7 cellular contexts compared by ENCODE assay signal in genomic region chr11:101583180-101584128, GRCh38. TPM values are rescaled to one million over a fixed set of nuclear protein-coding genes. Genes with fewer than 3 reads are reported as not detected.
DNase-seq lines count a peak whose midpoint lies in the region; TF ChIP-seq lines count a peak whose summit lies in the region.

Gene TRPC6, minus strand, starts transcription at chr11:101584007. Its CDS starts 504 bp downstream, at chr11:101583503.

- no peak within 1 kb of the TSS for H3K18ac ChIP-seq in mesendoderm (ENCODE audit: low read length)

- H3K79me2 ChIP-seq in mesendoderm (ENCODE audit: control insufficient read depth, insufficient read depth, low read length): no peaks in the 10 kb centered on the region

- H3K79me1 ChIP-seq in mesendoderm (ENCODE audit: low read length): no peaks in the 10 kb centered on the region

- DNase-seq in NCI-H460 (ENCODE audit: extremely low read depth, low read depth): peak; percentile 30
- DNase-seq in epithelial cell of esophagus (ENCODE audit: low read depth): peak; percentile 41
- peak; percentile 76 for DNase-seq in mesendoderm
- peak; percentile 11 for DNase-seq in transverse colon
- no peak for DNase-seq in NCI-H2029 (lab: John Stamatoyannopoulos, UW)
- DNase-seq in COLO829 (ENCODE audit: low spot score): no peak
- DNase-seq in activated naive CD4-positive, alpha-beta T cell (lab: John Stamatoyannopoulos, UW): no peak

- H3K56ac ChIP-seq in mesendoderm (ENCODE audit: low read length): peak within 1 kb of the TSS; percentile 83

- H3K27me3 ChIP-seq in mesendoderm (ENCODE audit: insufficient read depth, low read length, poor library complexity) (peaks cover 11% of the 10 kb centered on the region), transverse colon (peaks cover 38% of the 10 kb centered on the region)

- no peak within 1 kb of the TSS for H2BK15ac ChIP-seq in mesendoderm (replicated peaks; ENCODE audit: low read depth)

- H3K4me1 ChIP-seq in mesendoderm (ENCODE audit: control insufficient read depth, low read depth, low read length) (no peaks in the 10 kb centered on the region), transverse colon (no peaks in the 10 kb centered on the region)

- H3K9me3 ChIP-seq in transverse colon: no peaks in the 10 kb centered on the region

- no peak within 1 kb of the TSS for H3K4ac ChIP-seq in mesendoderm (ENCODE audit: low read depth, low read length)

- H4K8ac ChIP-seq in mesendoderm (ENCODE audit: low read depth, low read length): no peak within 1 kb of the TSS

- no peak within 1 kb of the TSS for H2AK5ac ChIP-seq in mesendoderm (ENCODE audit: low read length)

- TF ChIP-seq POLR2A in transverse colon (IDR thresholded peaks at IDR 0.05): peak; percentile 15

- H3K9ac ChIP-seq in mesendoderm (ENCODE audit: low read length): peak within 1 kb of the TSS; percentile 63

- no peak for TF ChIP-seq CTCF in epithelial cell of esophagus (IDR thresholded peaks at IDR 0.05; ENCODE audit: insufficient read depth, low read depth, low read length, missing control alignments)
- no peak for TF ChIP-seq CTCF in transverse colon (IDR thresholded peaks at IDR 0.05)

- no peak within 1 kb of the TSS for H3K27ac ChIP-seq in mesendoderm (ENCODE audit: low read depth, low read length)
- H3K27ac ChIP-seq in transverse colon: peak within 1 kb of the TSS; percentile 74 to 85 (median 76)

- no peak within 1 kb of the TSS for H2BK5ac ChIP-seq in mesendoderm (ENCODE audit: low read length)

- H3K36me3 ChIP-seq in mesendoderm (ENCODE audit: control insufficient read depth, insufficient read depth, low read length) (no peaks in the 10 kb centered on the region), transverse colon (no peaks in the 10 kb centered on the region)

- intact Hi-C loops in transverse colon (cut with DNase I; ENCODE audit: low total_unique reads): no loop called here

- peak within 1 kb of the TSS; percentile 94 for H3K23ac ChIP-seq in mesendoderm (ENCODE audit: low read length)

- WGBS in mesendoderm (ENCODE audit: extremely low coverage, insufficient coverage, low lambda C conversion rate): no CpG with 5 or more reads among the region's 83 CpGs
- 10 to 28% methylated on average over 3 to 63 of the region's 83 CpGs for WGBS in transverse colon (ENCODE audit: low coverage in 1 of 2), 2 donors

- in situ Hi-C loops in transverse colon (cut with MboI; ENCODE audit: low pct_ligation_motif_present in 1 of 4, low pct_unique_long_range_greater_than_20kb in 1 of 4, low sequenced_read_pairs in 3 of 4): no loop called here

- H3K4me2 ChIP-seq in mesendoderm (ENCODE audit: low read length): peak within 1 kb of the TSS; percentile 97

- no peak for TF ChIP-seq EP300 in transverse colon (IDR thresholded peaks at IDR 0.05; ENCODE audit: low read depth)

- H3K4me3 ChIP-seq in epithelial cell of esophagus (ENCODE audit: low read length) (peak within 1 kb of the TSS; percentile 53), mesendoderm (ENCODE audit: low read length) (peak within 1 kb of the TSS; percentile 48), transverse colon (peak within 1 kb of the TSS; percentile 34 to 55 (median 42))

- no peak within 1 kb of the TSS for H4K5ac ChIP-seq in mesendoderm (ENCODE audit: low read length)

- H2BK120ac ChIP-seq in mesendoderm (ENCODE audit: low read depth, low read length): no peak within 1 kb of the TSS

RNA-seq across cellular contexts. Expression of gene TRPC6, which starts in this region (rescaled TPM):
- 9.6 and 10.0 TPM in 2 replicates for total RNA-seq in NCI-H460 (2014; rRNA removed; shearing (Covaris generic))
- 7.9 and 14.2 TPM in 2 replicates for polyA plus RNA-seq in NCI-H460 (2014; cell fraction: nucleus; rRNA removed)
- polyA plus RNA-seq in mesendoderm (2013, experiment 1 of 2): 0.17 TPM
- polyA plus RNA-seq in mesendoderm (2013, experiment 2 of 2): 0.15 TPM
- total RNA-seq in transverse colon: 10 to 100 TPM in 1 of 4 donors, 1 to 10 TPM in 2, not detected in 1; 1.4 to 15.9 (median 3.1) TPM

Comparison
In these comparisons a context has a peak if more than half of its experiments do, and no peak if none do; other contexts are left out.
1. DNase-seq: peak in NCI-H460 (single experiment), epithelial cell of esophagus (single experiment), mesendoderm (single experiment) and transverse colon (single experiment); none in NCI-H2029 (single experiment), COLO829 (single experiment) and activated naive CD4-positive, alpha-beta T cell (0 of 4).
2. Peak in every context shown above with its lines, with median percentiles within 50 percentile points of each other: H3K4me3 ChIP-seq.